Comparison of ENCODE assay signal across 11 cellular contexts in the genomic region with DNA sequence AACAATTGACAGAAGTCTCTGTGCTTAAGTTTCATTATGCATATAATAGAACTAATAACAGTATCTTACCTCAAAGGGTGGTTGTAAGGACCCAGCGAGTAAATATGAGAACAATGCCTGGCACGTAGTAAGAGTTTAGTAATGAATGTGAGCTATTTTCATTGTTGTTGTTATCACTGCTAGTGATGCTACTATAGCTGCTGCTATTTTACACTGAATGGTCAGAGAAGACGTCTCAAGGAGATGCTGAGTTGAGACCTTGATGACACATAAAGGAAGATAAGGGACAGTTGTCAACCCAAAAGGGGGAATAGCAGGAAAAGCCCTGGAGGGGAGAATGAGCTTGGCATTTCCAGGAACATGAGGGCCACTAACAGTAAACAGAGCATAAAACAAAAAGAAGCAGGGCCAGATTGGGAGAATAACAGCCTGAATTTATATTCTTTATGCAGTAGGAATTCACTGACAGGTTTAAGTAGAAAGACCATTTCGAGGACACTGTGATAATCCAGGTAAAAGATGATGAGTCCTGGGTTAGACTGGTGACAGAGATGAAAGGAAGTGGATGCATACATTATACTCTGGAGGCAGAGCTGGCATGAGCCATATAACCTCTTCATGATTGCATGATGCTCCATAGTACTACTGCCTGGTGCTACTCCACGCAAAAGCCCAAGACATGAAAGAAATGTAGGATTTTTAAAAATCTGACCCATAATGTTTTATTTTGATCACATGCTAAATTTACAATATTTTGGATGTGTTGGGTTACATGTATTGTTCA. TPM values are rescaled to one million over a fixed set of nuclear protein-coding genes. Genes with fewer than 3 reads are reported as not detected.
A peak's percentile ranks its signal among the peaks of the same experiment; 100 is the strongest.
DNase-seq lines count a peak whose midpoint lies in the region; ATAC-seq and TF ChIP-seq lines count a peak whose summit lies in the region.
"Had no signal": no experiment of that assay in that cellular context is flagged by ENCODE, and none has a peak within 500 bp of the region (broad histone marks: within the 10 kb centered on the region; RNA-seq: fewer than 3 reads in every experiment).

No MANE protein-coding gene starts in this region.

- no peak for TF ChIP-seq CTCF in osteoblast (IDR thresholded peaks at IDR 0.05; ENCODE audit: extremely low read depth, low read depth, low read length)

- no peak overlapping the region for H3K4me2 ChIP-seq in osteoblast (ENCODE audit: insufficient read depth, low read length)

- H3K4me1 ChIP-seq in osteoblast (ENCODE audit: insufficient read depth, low read length), result no peaks in the 10 kb centered on the region

- H3K27me3 ChIP-seq in layer of hippocampus (ENCODE audit: control insufficient read depth, insufficient read depth, low read length), result no peaks in the 10 kb centered on the region
- no peaks in the 10 kb centered on the region for H3K27me3 ChIP-seq in osteoblast (ENCODE audit: insufficient read depth, low read length)

- DNase-seq in hepatic stellate cell (ENCODE audit: low spot score) (no peak), KG1 (lab: John Stamatoyannopoulos, UW) (no peak), osteoblast (ENCODE audit: insufficient read length, low spot score, missing footprints) (no peak)
- DNase-seq: effector CD4-positive, alpha-beta T cell; EL; NCI-H2081 had no signal

- peak; percentile 76 for ATAC-seq in GM18520 (IDR thresholded peaks at IDR 0.05; ENCODE audit: unreplicated experiment)
- peak; percentile 71 for ATAC-seq in GM21390 (IDR thresholded peaks at IDR 0.05; ENCODE audit: unreplicated experiment)
- ATAC-seq in HG03135 (IDR thresholded peaks at IDR 0.05; ENCODE audit: unreplicated experiment), result peak; percentile 56

- no peaks in the 10 kb centered on the region for H3K79me2 ChIP-seq in osteoblast (ENCODE audit: insufficient read depth, low read length)

- H3K4me3 ChIP-seq in osteoblast (ENCODE audit: insufficient read depth, low read length), result no peak overlapping the region

- no peaks in the 10 kb centered on the region for H3K36me3 ChIP-seq in osteoblast (ENCODE audit: insufficient read depth, low read length)

- no peaks in the 10 kb centered on the region for H4K20me1 ChIP-seq in osteoblast (ENCODE audit: insufficient read depth, low read length)

- H3K27ac ChIP-seq in layer of hippocampus (ENCODE audit: low read depth, low read length) (peak overlapping the region; percentile 20), osteoblast (ENCODE audit: low read depth, low read length) (no peak overlapping the region)
- H3K27ac ChIP-seq: HL-60 had no signal

- no peak overlapping the region for H2AFZ ChIP-seq in osteoblast (ENCODE audit: low read length)

- H3K9me3 ChIP-seq in osteoblast (ENCODE audit: low read depth, low read length), result no peaks in the 10 kb centered on the region

RNA-seq across cellular contexts. Expression of gene ATP8A1, which starts 23.1 kb away (rescaled TPM):
- total RNA-seq in osteoblast, result 2.1 and 2.5 TPM in 2 replicates
